In genomic region chr19:45681391-45682015, GRCh38 we compare ENCODE assay signal across 8 cellular contexts. TPM values are rescaled to one million over a fixed set of nuclear protein-coding genes. Genes with fewer than 3 reads are reported as not detected.
DNase-seq lines count a peak whose midpoint lies in the region; ATAC-seq, FAIRE-seq and TF ChIP-seq lines count a peak whose summit lies in the region.

No MANE protein-coding gene starts in this region.

- no peaks in the 10 kb centered on the region for H4K20me1 ChIP-seq in endothelial cell of umbilical vein (replicated peaks; ENCODE audit: control insufficient read depth, extremely low read depth, insufficient read depth, low read length)

- H3K9me3 ChIP-seq in HUES6 (ENCODE audit: control insufficient read depth, insufficient read depth, low read depth, low read length): no peaks in the 10 kb centered on the region
- no peaks in the 10 kb centered on the region for H3K9me3 ChIP-seq in endothelial cell of umbilical vein (replicated peaks; ENCODE audit: control insufficient read depth, insufficient read depth, low read length)

- no peaks in the 10 kb centered on the region for H3K9me1 ChIP-seq in endothelial cell of umbilical vein (replicated peaks; ENCODE audit: control insufficient read depth, extremely low read depth, insufficient read depth, low read length)

- H3K79me2 ChIP-seq in endothelial cell of umbilical vein (ENCODE audit: control insufficient read depth, insufficient read depth, low read length): no peaks in the 10 kb centered on the region

- POLR2A ChIA-PET in BJ (lab: Charles Lee): no interaction called here
- POLR2A ChIA-PET in endothelial cell of umbilical vein (lab: Charles Lee): no interaction called here

- intact Hi-C loops in endothelial cell of umbilical vein (cut with micrococcal nuclease): loop anchor here (1.0 kb wide), 1 partner anchor 11 kb away; the partner anchor contains the start of gene QPCTL

- no peak overlapping the region for H3K27ac ChIP-seq in HUES6 (ENCODE audit: low read depth, low read length)
- no peak overlapping the region for H3K27ac ChIP-seq in endothelial cell of umbilical vein (ENCODE audit: insufficient read depth, low read depth, low read length)

- peak overlapping the region; percentile 76 for H3K4me2 ChIP-seq in endothelial cell of umbilical vein (ENCODE audit: insufficient read depth, low read length)

- FAIRE-seq in endothelial cell of umbilical vein (lab: Jason Lieb, UNC): peak; percentile 90

- H3K36me3 ChIP-seq in BJ (ENCODE audit: control insufficient read depth, insufficient read depth, low read length) (peaks cover 9% of the 10 kb centered on the region), HUES6 (ENCODE audit: control insufficient read depth, insufficient read depth, low read length) (peaks cover 26% of the 10 kb centered on the region), endothelial cell of umbilical vein (ENCODE audit: control insufficient read depth in 2 of 2, extremely low read depth in 1 of 2, insufficient read depth in 2 of 2, low read length in 2 of 2) (peaks cover 0 to 11% of the 10 kb centered on the region in 2 experiments)

- peak; percentile 70 for ATAC-seq in GM19372 (IDR thresholded peaks at IDR 0.05; ENCODE audit: low read depth, unreplicated experiment)

- no TSS peak for BruUV-seq in endothelial cell of umbilical vein (replicated peaks; lab: Mats Ljungman, UMichigan)

- H3K4me3 ChIP-seq in BJ (ENCODE audit: low read depth, low read length) (peak overlapping the region; percentile 39), HUES6 (ENCODE audit: low read depth, low read length) (peak overlapping the region; percentile 48), endothelial cell of umbilical vein (replicated peaks in 1 of 3; ENCODE audit: insufficient read depth in 1 of 3, low read depth in 1 of 3, low read length in 3 of 3) (peak overlapping the region; percentile 23 to 55 (median 36))

- TF ChIP-seq CTCF in BJ (IDR thresholded peaks at IDR 0.05; ENCODE audit: insufficient read depth, low read depth, low read length) (peak; percentile 91), endothelial cell of umbilical vein (IDR thresholded peaks at IDR 0.05; ENCODE audit: extremely low read depth in 1 of 2, insufficient read depth in 1 of 2, low read depth in 1 of 2, low read length in 2 of 2) (peak; percentile 94 to 98)

- CTCF ChIA-PET in BJ (lab: Yijun Ruan, JAX) (interaction anchor here (0.6 to 7.9 kb wide), 13 partner anchors 8 to 187 kb away, joined by 3 to 52 read pairs (median 3); partner anchors contain the start of genes GIPR, QPCTL and SNRPD2), endothelial cell of umbilical vein (lab: Charles Lee) (interaction anchor here (1.1 to 5.3 kb wide), 6 partner anchors 11 to 242 kb away, joined by 4 to 55 read pairs (median 6); partner anchors contain the start of genes QPCTL and SNRPD2)

- dilution Hi-C loops in endothelial cell of umbilical vein (cut with MboI; ENCODE audit: extremely low pct_ligation_motif_present, low sequenced_read_pairs): no loop called here

- H2AFZ ChIP-seq in endothelial cell of umbilical vein (ENCODE audit: low read depth, low read length): peak overlapping the region; percentile 96

- H3K4me1 ChIP-seq in HUES6 (ENCODE audit: control insufficient read depth, insufficient read depth, low read length) (peaks cover 9% of the 10 kb centered on the region; the same call in 1 of the 2 replicates), endothelial cell of umbilical vein (ENCODE audit: control insufficient read depth, extremely low read depth, insufficient read depth, low read length) (peaks cover 11% of the 10 kb centered on the region)

- TF ChIP-seq POLR2A in endothelial cell of umbilical vein (IDR thresholded peaks at IDR 0.05; ENCODE audit: low read depth, low read length): no peak

- H3K9ac ChIP-seq in HUES6 (ENCODE audit: low read length) (no peak overlapping the region), endothelial cell of umbilical vein (replicated peaks; ENCODE audit: extremely low read depth, insufficient read depth, low read length) (no peak overlapping the region)

- no peak for DNase-seq in BJ (ENCODE audit: low read depth)
- DNase-seq in NOMO-1 treated with dmso at 0.1 percent for 144 hours (lab: John Stamatoyannopoulos, UW; ENCODE audit: unreplicated experiment): peak; percentile 80
- peak; percentile 80 for DNase-seq in activated T-cell treated with anti-CD3 and anti-CD28 coated beads for 1 hour (ENCODE audit: low read depth)
- DNase-seq in endothelial cell of umbilical vein (ENCODE audit: low read depth, low spot score): peak; percentile 92
- DNase-seq in middle frontal gyrus (ENCODE audit: extremely low spot score, low spot score): peak; percentile 65
- peak; percentile 79 to 85 for DNase-seq in stimulated activated CD8-positive, alpha-beta memory T cell treated with anti-CD3 and anti-CD28 coated beads, Interleukin-15, amount 100 ng/mL, for 48 hours (ENCODE audit: low read depth in 2 of 2)

- H3K27me3 ChIP-seq in BJ (ENCODE audit: control insufficient read depth, insufficient read depth, low read length): no peaks in the 10 kb centered on the region
- H3K27me3 ChIP-seq in HUES6 (ENCODE audit: control insufficient read depth, insufficient read depth, low read length): peaks cover 17% of the 10 kb centered on the region
- no peaks in the 10 kb centered on the region for H3K27me3 ChIP-seq in endothelial cell of umbilical vein (ENCODE audit: control insufficient read depth in 2 of 2, insufficient read depth in 2 of 2, low read length in 2 of 2)

TF ChIP-seq in endothelial cell of umbilical vein, 7 proteins besides CTCF, POLR2A, EP300 and RAD21:
- TF ChIP-seq GATA2 (IDR thresholded peaks at IDR 0.05; ENCODE audit: insufficient read depth, insufficient read length, low read depth, low read length) (no peak), POLR2AphosphoS5 (IDR thresholded peaks at IDR 0.05; ENCODE audit: insufficient read depth, low read depth, low read length) (peak; percentile 62), EZH2 (IDR thresholded peaks at IDR 0.05; ENCODE audit: borderline replicate concordance, low read depth, low read length, severe bottlenecking) (no peak)
TF ChIP-seq in endothelial cell of umbilical vein: peak in this region for 1.

RNA-seq across cellular contexts. Expression of gene SNRPD2, which starts 10.2 kb away (rescaled TPM):
- polyA plus RNA-seq in BJ (2011; rRNA removed): 518 and 777 TPM in 2 replicates
- polyA minus RNA-seq in BJ (2011; rRNA and poly(A)+ RNA removed): 49.9 and 112 TPM in 2 replicates
- 519 and 532 TPM in 2 replicates for total RNA-seq in endothelial cell of umbilical vein
- 406 and 512 TPM in 2 replicates for polyA plus RNA-seq in endothelial cell of umbilical vein
- polyA plus RNA-seq in endothelial cell of umbilical vein (2011; cell fraction: cytosol; rRNA removed): 648 and 876 TPM in 2 replicates
- polyA plus RNA-seq in endothelial cell of umbilical vein (2011; cell fraction: nucleus; rRNA removed): 199 and 204 TPM in 2 replicates
- 523 and 699 TPM in 2 replicates for polyA plus RNA-seq in endothelial cell of umbilical vein (2012)
- polyA minus RNA-seq in endothelial cell of umbilical vein: 216 and 235 TPM in 2 replicates
- 64.3 TPM for polyA minus RNA-seq in endothelial cell of umbilical vein (2011; cell fraction: cytosol; rRNA and poly(A)+ RNA removed)
- polyA minus RNA-seq in endothelial cell of umbilical vein (2011; cell fraction: nucleus; rRNA and poly(A)+ RNA removed): 23.7 and 27.2 TPM in 2 replicates

RNA-seq across cellular contexts. Expression of gene QPCTL, which starts 11.0 kb away (rescaled TPM):
- 12.6 and 16.8 TPM in 2 replicates for polyA plus RNA-seq in BJ (2011; rRNA removed)
- 12.7 and 16.2 TPM in 2 replicates for polyA minus RNA-seq in BJ (2011; rRNA and poly(A)+ RNA removed)
- total RNA-seq in endothelial cell of umbilical vein: 15.3 and 17.6 TPM in 2 replicates
- polyA plus RNA-seq in endothelial cell of umbilical vein: 22.5 and 26.0 TPM in 2 replicates
- 13.4 and 14.5 TPM in 2 replicates for polyA plus RNA-seq in endothelial cell of umbilical vein (2011; cell fraction: cytosol; rRNA removed)
- 19.3 and 20.3 TPM in 2 replicates for polyA plus RNA-seq in endothelial cell of umbilical vein (2011; cell fraction: nucleus; rRNA removed)
- polyA plus RNA-seq in endothelial cell of umbilical vein (2012): 9.4 and 12.6 TPM in 2 replicates
- polyA minus RNA-seq in endothelial cell of umbilical vein: 12.0 and 15.8 TPM in 2 replicates
- 11.7 TPM for polyA minus RNA-seq in endothelial cell of umbilical vein (2011; cell fraction: cytosol; rRNA and poly(A)+ RNA removed)
- polyA minus RNA-seq in endothelial cell of umbilical vein (2011; cell fraction: nucleus; rRNA and poly(A)+ RNA removed): 3.7 and 3.8 TPM in 2 replicates

RNA-seq across cellular contexts. Expression of gene GIPR, which starts 13.5 kb away (rescaled TPM):
- polyA plus RNA-seq in BJ (2011; rRNA removed) (0.54 and 1.1 TPM in 2 replicates), endothelial cell of umbilical vein (not detected in 2 replicates)
- polyA minus RNA-seq in BJ (2011; rRNA and poly(A)+ RNA removed): 1.5 and 1.8 TPM in 2 replicates
- total RNA-seq in endothelial cell of umbilical vein: not detected in 2 replicates
- not detected in 2 replicates for polyA plus RNA-seq in endothelial cell of umbilical vein (2011; cell fraction: cytosol; rRNA removed)
- polyA plus RNA-seq in endothelial cell of umbilical vein (2011; cell fraction: nucleus; rRNA removed): 0.04 and 0.07 TPM in 2 replicates
- polyA plus RNA-seq in endothelial cell of umbilical vein (2012): not detected in 2 replicates
- 0.12 and 1.9 TPM in 2 replicates for polyA minus RNA-seq in endothelial cell of umbilical vein
- polyA minus RNA-seq in endothelial cell of umbilical vein (2011; cell fraction: cytosol; rRNA and poly(A)+ RNA removed): not detected
- polyA minus RNA-seq in endothelial cell of umbilical vein (2011; cell fraction: nucleus; rRNA and poly(A)+ RNA removed): 0.19 TPM in 1 of 2 replicates, not detected in the other

RNA-seq across cellular contexts. Expression of gene EML2, which starts 42.3 kb away (rescaled TPM):
- polyA plus RNA-seq in BJ (2011; rRNA removed) (20.2 and 30.4 TPM in 2 replicates), endothelial cell of umbilical vein (23.3 and 23.8 TPM in 2 replicates)
- polyA minus RNA-seq in BJ (2011; rRNA and poly(A)+ RNA removed): 25.3 and 40.9 TPM in 2 replicates
- total RNA-seq in endothelial cell of umbilical vein: 27.4 and 28.9 TPM in 2 replicates
- polyA plus RNA-seq in endothelial cell of umbilical vein (2011; cell fraction: cytosol; rRNA removed): 13.7 and 15.6 TPM in 2 replicates
- polyA plus RNA-seq in endothelial cell of umbilical vein (2011; cell fraction: nucleus; rRNA removed): 88.8 and 100 TPM in 2 replicates
- polyA plus RNA-seq in endothelial cell of umbilical vein (2012): 17.1 and 22.3 TPM in 2 replicates
- polyA minus RNA-seq in endothelial cell of umbilical vein: 22.2 and 38.8 TPM in 2 replicates
- polyA minus RNA-seq in endothelial cell of umbilical vein (2011; cell fraction: cytosol; rRNA and poly(A)+ RNA removed): 28.3 TPM
- 18.9 and 24.5 TPM in 2 replicates for polyA minus RNA-seq in endothelial cell of umbilical vein (2011; cell fraction: nucleus; rRNA and poly(A)+ RNA removed)

RNA-seq across cellular contexts. Expression of gene FBXO46, which starts 49.2 kb away (rescaled TPM):
- polyA plus RNA-seq in BJ (2011; rRNA removed) (2.0 and 2.3 TPM in 2 replicates), endothelial cell of umbilical vein (7.7 and 7.8 TPM in 2 replicates)
- 1.0 and 2.4 TPM in 2 replicates for polyA minus RNA-seq in BJ (2011; rRNA and poly(A)+ RNA removed)
- total RNA-seq in endothelial cell of umbilical vein: 18.3 and 21.2 TPM in 2 replicates
- polyA plus RNA-seq in endothelial cell of umbilical vein (2011; cell fraction: cytosol; rRNA removed): 2.8 and 4.9 TPM in 2 replicates
- polyA plus RNA-seq in endothelial cell of umbilical vein (2011; cell fraction: nucleus; rRNA removed): 16.6 and 19.7 TPM in 2 replicates
- polyA plus RNA-seq in endothelial cell of umbilical vein (2012): 5.8 and 6.7 TPM in 2 replicates
- polyA minus RNA-seq in endothelial cell of umbilical vein: 3.1 and 6.1 TPM in 2 replicates
- 9.2 TPM for polyA minus RNA-seq in endothelial cell of umbilical vein (2011; cell fraction: cytosol; rRNA and poly(A)+ RNA removed)
- polyA minus RNA-seq in endothelial cell of umbilical vein (2011; cell fraction: nucleus; rRNA and poly(A)+ RNA removed): 8.7 and 11.6 TPM in 2 replicates
